ENCODE assay signal across 23 cellular contexts in genomic region chr11:113685650-113686349, GRCh38. TPM values are rescaled to one million over a fixed set of nuclear protein-coding genes. Genes with fewer than 3 reads are reported as not detected.
A peak's percentile ranks its signal among the peaks of the same experiment; 100 is the strongest.
DNase-seq lines count a peak whose midpoint lies in the region; ATAC-seq and TF ChIP-seq lines count a peak whose summit lies in the region.
"Had no signal": no experiment of that assay in that cellular context is flagged by ENCODE, and none has a peak within 500 bp of the region (broad histone marks: within the 10 kb centered on the region; RNA-seq: fewer than 3 reads in every experiment).

No MANE protein-coding gene starts in this region.

- H3K27me3 Mint-ChIP-seq in Caco-2 (ENCODE audit: insufficient read depth, unreplicated experiment) = no peaks in the 10 kb centered on the region
- H3K27me3 Mint-ChIP-seq in activated T-helper 17 cell treated with anti-CD3 and anti-CD28 coated beads, Interleukin-2, amount 50 U/mL, for 72 hours = peaks cover 3% of the 10 kb centered on the region
- H3K27me3 Mint-ChIP-seq in GM23338 (ENCODE audit: insufficient read depth, low read depth, poor library complexity) = peaks cover 5% of the 10 kb centered on the region
- H3K27me3 Mint-ChIP-seq: activated naive CD8-positive, alpha-beta T cell treated with anti-CD3 and anti-CD28 coated beads, Interleukin-2, amount 10 ng/mL, durations not matched to agents 7 days and 5 days had no signal

- H3K9me3 Mint-ChIP-seq in Caco-2 (ENCODE audit: unreplicated experiment) = no peaks in the 10 kb centered on the region
- H3K9me3 Mint-ChIP-seq in activated T-helper 17 cell treated with anti-CD3 and anti-CD28 coated beads, Interleukin-2, amount 50 U/mL, for 72 hours = no peaks in the 10 kb centered on the region
- no peaks in the 10 kb centered on the region for H3K9me3 Mint-ChIP-seq in GM23338
- H3K9me3 Mint-ChIP-seq: activated naive CD8-positive, alpha-beta T cell treated with anti-CD3 and anti-CD28 coated beads, Interleukin-2, amount 10 ng/mL, durations not matched to agents 7 days and 5 days; brain; endodermal cell had no signal

- peak; percentile 61 for ATAC-seq in GM18873 (IDR thresholded peaks at IDR 0.05; ENCODE audit: low FRiP score, unreplicated experiment)
- ATAC-seq in HG02938 (IDR thresholded peaks at IDR 0.05; ENCODE audit: unreplicated experiment) = peak; percentile 49
- peak; percentile 25 for ATAC-seq in activated T-helper 17 cell treated with anti-CD3 and anti-CD28 coated beads, Interleukin-2, amount 50 U/mL, for 72 hours (replicated peaks)
- no peak for ATAC-seq in HG02981 (IDR thresholded peaks at IDR 0.05; ENCODE audit: unreplicated experiment)
- no peak for ATAC-seq in GM19455 (IDR thresholded peaks at IDR 0.05; ENCODE audit: unreplicated experiment)
- ATAC-seq in GM23338 = no peak
- ATAC-seq: activated CD4-positive, CD25-positive, alpha-beta regulatory T cell treated with anti-CD3 and anti-CD28 coated beads, Interleukin-2, amount 50 U/mL, for 24 hours; left lobe of liver; SK-N-SH treated with all-trans-retinoic acid at 6 μM for 48 hours had no signal

- no peaks in the 10 kb centered on the region; the same call in 1 of the 2 replicates for H3K9me2 ChIP-seq in GM23338 (ENCODE audit: insufficient read depth)

- H3F3A ChIP-seq in GM23338 (replicated peaks; ENCODE audit: low read depth) = no peaks in the 10 kb centered on the region

- H2AFZ ChIP-seq in mammary epithelial cell (ENCODE audit: low read depth, low read length) = no peak overlapping the region
- no peak overlapping the region for H2AFZ ChIP-seq in GM23338

- BruUV-seq in Caco-2 (replicated peaks; lab: Mats Ljungman, UMichigan) = no TSS peak
- no TSS peak for BruUV-seq in mammary epithelial cell (replicated peaks; lab: Mats Ljungman, UMichigan)

- CTCF ChIA-PET in Caco-2 (lab: Charles Lee) (no interaction called here), mammary epithelial cell (lab: Charles Lee; ENCODE audit: low non-redundant PET) (no interaction called here)

- no peaks in the 10 kb centered on the region for H4K20me1 ChIP-seq in mammary epithelial cell (ENCODE audit: insufficient read depth, low read length)
- no peaks in the 10 kb centered on the region for H4K20me1 ChIP-seq in GM23338 (replicated peaks; ENCODE audit: insufficient read depth)

- intact Hi-C loops in Caco-2 (cut with micrococcal nuclease; ENCODE audit: unreplicated experiment) = no loop called here
- intact Hi-C loops in mammary epithelial cell (cut with micrococcal nuclease) = loop anchor here (10.0 kb wide), 1 partner anchor 749 kb away; the partner anchor contains the start of gene REXO2

- H3K4me2 ChIP-seq in mammary epithelial cell (ENCODE audit: insufficient read depth, low read depth, low read length) (no peak overlapping the region), GM23338 (no peak overlapping the region)

- TF ChIP-seq CTCF in Caco-2 (IDR thresholded peaks at IDR 0.05; ENCODE audit: insufficient read depth in 1 of 2, low read depth in 1 of 2, low read length in 1 of 2, severe bottlenecking in 1 of 2, unreplicated experiment in 1 of 2) (no peak), mammary epithelial cell (conservative IDR thresholded peaks at IDR 0.05 in 1 of 2, IDR thresholded peaks at IDR 0.05 in 1 of 2; ENCODE audit: extremely low read depth in 1 of 2, insufficient read depth in 1 of 2, low read depth in 1 of 2, low read length in 2 of 2) (no peak), GM23338 (conservative IDR thresholded peaks at IDR 0.05; ENCODE audit: low read depth in 2 of 2) (no peak)

- H3K4me3 ChIP-seq in Caco-2 (ENCODE audit: low read depth, low read length) = no peak overlapping the region
- H3K4me3 ChIP-seq in mammary epithelial cell (replicated peaks in 1 of 3; ENCODE audit: insufficient read depth in 1 of 3, low read depth in 2 of 3, low read length in 3 of 3) = no peak overlapping the region
- no peak overlapping the region for H3K4me3 ChIP-seq in GM23338
- H3K4me3 ChIP-seq: MG63, thoracic aorta had no signal

- no peak overlapping the region for H3K4me3 Mint-ChIP-seq in Caco-2 (ENCODE audit: unreplicated experiment)
- no peak overlapping the region for H3K4me3 Mint-ChIP-seq in activated T-helper 17 cell treated with anti-CD3 and anti-CD28 coated beads, Interleukin-2, amount 50 U/mL, for 72 hours
- H3K4me3 Mint-ChIP-seq in GM23338 = no peak overlapping the region
- H3K4me3 Mint-ChIP-seq: activated naive CD8-positive, alpha-beta T cell treated with anti-CD3 and anti-CD28 coated beads, Interleukin-2, amount 10 ng/mL, durations not matched to agents 7 days and 5 days; brain; endodermal cell; HFFc6 had no signal

- H3K4me1 ChIP-seq in Caco-2 (peaks cover 17% of the 10 kb centered on the region), mammary epithelial cell (ENCODE audit: insufficient read depth, low read length) (peaks cover 15% of the 10 kb centered on the region), GM23338 (ENCODE audit: insufficient read depth) (no peaks in the 10 kb centered on the region)

- no peak overlapping the region for H3K9ac ChIP-seq in mammary epithelial cell (ENCODE audit: insufficient read depth, low read length)

- H3K27ac ChIP-seq in mammary epithelial cell (ENCODE audit: insufficient read depth, low read depth, low read length) (no peak overlapping the region), GM23338 (ENCODE audit: low read depth) (no peak overlapping the region)
- H3K27ac ChIP-seq: C4-2B, thoracic aorta had no signal

- peaks cover 21% of the 10 kb centered on the region for H3K4me1 Mint-ChIP-seq in Caco-2 (ENCODE audit: low read depth, unreplicated experiment)
- peaks cover 8% of the 10 kb centered on the region for H3K4me1 Mint-ChIP-seq in activated T-helper 17 cell treated with anti-CD3 and anti-CD28 coated beads, Interleukin-2, amount 50 U/mL, for 72 hours
- H3K4me1 Mint-ChIP-seq in GM23338 = peaks cover 7% of the 10 kb centered on the region
- H3K4me1 Mint-ChIP-seq: activated naive CD8-positive, alpha-beta T cell treated with anti-CD3 and anti-CD28 coated beads, Interleukin-2, amount 10 ng/mL, durations not matched to agents 7 days and 5 days had no signal

- no peaks in the 10 kb centered on the region for H3K79me2 ChIP-seq in mammary epithelial cell (ENCODE audit: insufficient read depth, low read length)
- no peaks in the 10 kb centered on the region for H3K79me2 ChIP-seq in GM23338 (replicated peaks; ENCODE audit: insufficient read depth)

- DNase-seq in Caco-2 (no peak), mammary epithelial cell (no peak), GM23338 (ENCODE audit: low spot score) (no peak)
- DNase-seq: activated CD8-positive, alpha-beta memory T cell treated with anti-CD3 and anti-CD28 coated beads for 24 hours; activated naive CD8-positive, alpha-beta T cell treated with anti-CD3 and anti-CD28 coated beads, Interleukin-2, amount 10 ng/mL, durations not matched to agents 7 days and 5 days; DMS53; endodermal cell; HFFc6; MG63; NCI-H226; RPMI8226; stimulated activated CD4-positive, alpha-beta T cell treated with anti-CD3 and anti-CD28 coated beads, Interleukin-12 subunit alpha, Interleukin-12 subunit beta, amount 100 ng/mL, for 4 hours had no signal

- peak overlapping the region; percentile 24 for H3K27ac Mint-ChIP-seq in Caco-2 (ENCODE audit: unreplicated experiment)
- H3K27ac Mint-ChIP-seq in activated T-helper 17 cell treated with anti-CD3 and anti-CD28 coated beads, Interleukin-2, amount 50 U/mL, for 72 hours = peak overlapping the region; percentile 83
- H3K27ac Mint-ChIP-seq in GM23338 = no peak overlapping the region
- H3K27ac Mint-ChIP-seq: activated naive CD8-positive, alpha-beta T cell treated with anti-CD3 and anti-CD28 coated beads, Interleukin-2, amount 10 ng/mL, durations not matched to agents 7 days and 5 days; brain; endodermal cell; HFFc6 had no signal

- dilution Hi-C loops in mammary epithelial cell (cut with HindIII; ENCODE audit: low sequenced_read_pairs) = loop anchor here (5.0 to 10.0 kb wide), 3 partner anchors 42 to 291 kb away; no protein-coding TSS in a partner anchor

- H3K36me3 Mint-ChIP-seq in Caco-2 (ENCODE audit: insufficient read depth, unreplicated experiment) (no peaks in the 10 kb centered on the region), GM23338 (ENCODE audit: low read depth) (no peaks in the 10 kb centered on the region)
- H3K36me3 Mint-ChIP-seq in activated T-helper 17 cell treated with anti-CD3 and anti-CD28 coated beads, Interleukin-2, amount 50 U/mL, for 72 hours (ENCODE audit: low read depth) = no peaks in the 10 kb centered on the region
- H3K36me3 Mint-ChIP-seq: activated naive CD8-positive, alpha-beta T cell treated with anti-CD3 and anti-CD28 coated beads, Interleukin-2, amount 10 ng/mL, durations not matched to agents 7 days and 5 days; brain had no signal

- peaks cover 2% of the 10 kb centered on the region for H3K36me3 ChIP-seq in Caco-2 (ENCODE audit: control insufficient read depth, insufficient read depth, low read length)
- H3K36me3 ChIP-seq in mammary epithelial cell (ENCODE audit: insufficient read depth, low read length) = no peaks in the 10 kb centered on the region
- no peaks in the 10 kb centered on the region for H3K36me3 ChIP-seq in GM23338 (ENCODE audit: insufficient read depth)
- H3K36me3 ChIP-seq: MG63, thoracic aorta had no signal

- in situ Hi-C loops in mammary epithelial cell (cut with MboI; ENCODE audit: low sequenced_read_pairs in 2 of 2) = no loop called here

- H3K9me3 ChIP-seq in Caco-2 = no peaks in the 10 kb centered on the region
- H3K9me3 ChIP-seq in mammary epithelial cell (replicated peaks; ENCODE audit: insufficient read depth, low read length) = no peaks in the 10 kb centered on the region
- H3K9me3 ChIP-seq: MG63, thoracic aorta had no signal

- POLR2A ChIA-PET in Caco-2 (lab: Charles Lee) = no interaction called here

- no peaks in the 10 kb centered on the region for H3K27me3 ChIP-seq in Caco-2 (replicated peaks; ENCODE audit: control insufficient read depth, insufficient read depth, low read length)
- no peaks in the 10 kb centered on the region for H3K27me3 ChIP-seq in mammary epithelial cell (ENCODE audit: insufficient read depth, low read length)
- no peaks in the 10 kb centered on the region for H3K27me3 ChIP-seq in GM23338 (ENCODE audit: insufficient read depth)
- H3K27me3 ChIP-seq: MG63 had no signal

- WGBS in mammary epithelial cell (ENCODE audit: low coverage, missing lambda C conversion rate) = 95% methylated on average over 2 of the region's 2 CpGs

TF ChIP-seq in GM23338, 12 proteins besides CTCF, POLR2A, EP300 and RAD21:
- no peak for TF ChIP-seq EZH2phosphoT487 (IDR thresholded peaks at IDR 0.05; ENCODE audit: unreplicated experiment)

RNA-seq across cellular contexts. Expression of gene TMPRSS5, which starts 20.3 kb away (rescaled TPM):
- total RNA-seq in Caco-2 (2022) = 2.4 and 2.7 TPM in 2 replicates
- under 1 TPM; 0.52 to 0.95 TPM for total RNA-seq in activated T-helper 17 cell treated with anti-CD3 and anti-CD28 coated beads, Interleukin-2, amount 50 U/mL, for 72 hours
- under 1 TPM; 0.33 to 0.68 TPM for total RNA-seq in mammary epithelial cell
- polyA plus RNA-seq in mammary epithelial cell = 0.15 TPM
- not detected for polyA minus RNA-seq in mammary epithelial cell
- total RNA-seq in GM23338 (2014; rRNA removed; shearing (Covaris generic)) = 1.8 TPM in 1 of 2 replicates, not detected in the other
- polyA plus RNA-seq in GM23338 (2016; fragmentation: Nextera tagmentation; extraction: Ambion mirVana) = not detected in 2 replicates

Comparison
In these comparisons a context has a peak if more than half of its experiments do, and no peak if none do; other contexts are left out.
1. ATAC-seq: peak in GM18873 (single experiment), HG02938 (single experiment) and activated T-helper 17 cell treated with anti-CD3 and anti-CD28 coated beads, Interleukin-2, amount 50 U/mL, for 72 hours (single experiment); none in HG02981 (single experiment), GM19455 (single experiment) and GM23338 (single experiment).